10 cellular contexts compared by ENCODE assay signal in genomic region chr11:129277216-129277838, GRCh38.
DNase-seq lines count a peak whose midpoint lies in the region; ATAC-seq, FAIRE-seq and TF ChIP-seq lines count a peak whose summit lies in the region.
"Had no signal": no experiment of that assay in that cellular context is flagged by ENCODE, and none has a peak within 500 bp of the region (broad histone marks: within the 10 kb centered on the region; RNA-seq: fewer than 3 reads in every experiment).

No MANE protein-coding gene starts in this region.

- peak overlapping the region; percentile 88 for H3K4me2 ChIP-seq in hepatocyte

- peaks cover 62% of the 10 kb centered on the region for H3K79me2 ChIP-seq in hepatocyte

- DNase-seq in activated naive CD4-positive, alpha-beta T cell (lab: John Stamatoyannopoulos, UW): no peak
- DNase-seq in SK-N-MC (ENCODE audit: low read depth, low spot score) (no peak), hepatocyte (ENCODE audit: low spot score) (peak; percentile 28), thoracic aorta (ENCODE audit: low spot score) (no peak), GOT3 (lab: John Stamatoyannopoulos, UW) (no peak), DMS114 treated with DMSO at 0.1 percent for 48 hours (lab: John Stamatoyannopoulos, UW; ENCODE audit: unreplicated experiment) (no peak), RCC 7860 (ENCODE audit: low spot score) (no peak)
- DNase-seq: pancreas had no signal

- peaks cover 58% of the 10 kb centered on the region for H4K20me1 ChIP-seq in hepatocyte (ENCODE audit: insufficient read depth, poor library complexity, severe bottlenecking)

- peak overlapping the region; percentile 87 for H3K4me3 ChIP-seq in SK-N-MC
- no peak overlapping the region for H3K4me3 ChIP-seq in hepatocyte
- peak overlapping the region; percentile 71 for H3K4me3 ChIP-seq in thoracic aorta

- H3K9me3 ChIP-seq in SK-N-MC (ENCODE audit: low read depth, low read length): no peaks in the 10 kb centered on the region
- no peaks in the 10 kb centered on the region for H3K9me3 ChIP-seq in hepatocyte (ENCODE audit: low read depth)
- no peaks in the 10 kb centered on the region for H3K9me3 ChIP-seq in thoracic aorta
- H3K9me3 ChIP-seq: pancreas had no signal

- 30% methylated on average over 7 of the region's 7 CpGs for WGBS in hepatocyte (ENCODE audit: low lambda C conversion rate, missing lambda C conversion rate)

- no peak overlapping the region for H3K27ac Mint-ChIP-seq in activated naive CD4-positive, alpha-beta T cell treated with anti-CD3 and anti-CD28 coated beads, Interleukin-2, amount 50 U/mL, for 24 hours

- no peak overlapping the region for H3K9ac ChIP-seq in SK-N-MC (ENCODE audit: insufficient read length)

- H3K9me3 Mint-ChIP-seq in activated naive CD4-positive, alpha-beta T cell treated with anti-CD3 and anti-CD28 coated beads, Interleukin-2, amount 50 U/mL, for 24 hours: no peaks in the 10 kb centered on the region

- TF ChIP-seq CTCF in hepatocyte (IDR thresholded peaks at IDR 0.05; ENCODE audit: poor library complexity) (no peak), thoracic aorta (IDR thresholded peaks at IDR 0.05) (no peak)

- FAIRE-seq in RCC 7860 (lab: Jason Lieb, UNC): no peak
- FAIRE-seq: pancreas had no signal

- H3K4me1 ChIP-seq in hepatocyte (ENCODE audit: insufficient read depth) (peaks cover 35% of the 10 kb centered on the region), thoracic aorta (ENCODE audit: control insufficient read depth in 1 of 2, low read depth in 2 of 2) (peaks cover 5 to 36% of the 10 kb centered on the region in 2 donors)

- H3K27ac ChIP-seq in SK-N-MC: no peak overlapping the region
- no peak overlapping the region for H3K27ac ChIP-seq in hepatocyte
- no peak overlapping the region for H3K27ac ChIP-seq in thoracic aorta
- H3K27ac ChIP-seq: C4-2B had no signal

- peak overlapping the region; percentile 90 for H3K4me3 Mint-ChIP-seq in activated naive CD4-positive, alpha-beta T cell treated with anti-CD3 and anti-CD28 coated beads, Interleukin-2, amount 50 U/mL, for 24 hours

- H2AFZ ChIP-seq in hepatocyte: no peak overlapping the region

- no peaks in the 10 kb centered on the region for H3K36me3 Mint-ChIP-seq in activated naive CD4-positive, alpha-beta T cell treated with anti-CD3 and anti-CD28 coated beads, Interleukin-2, amount 50 U/mL, for 24 hours

- H3K27me3 ChIP-seq in hepatocyte (no peaks in the 10 kb centered on the region), thoracic aorta (replicated peaks; ENCODE audit: insufficient read depth) (no peaks in the 10 kb centered on the region)
- H3K27me3 ChIP-seq: pancreas had no signal

- no peaks in the 10 kb centered on the region for H3K9me2 ChIP-seq in hepatocyte (replicated peaks; ENCODE audit: insufficient read depth)

- H3K36me3 ChIP-seq in SK-N-MC (ENCODE audit: insufficient read depth, low read length) (no peaks in the 10 kb centered on the region), hepatocyte (replicated peaks; ENCODE audit: insufficient read depth, low read depth) (no peaks in the 10 kb centered on the region), thoracic aorta (no peaks in the 10 kb centered on the region)
- H3K36me3 ChIP-seq: pancreas had no signal

- no peak for ATAC-seq in thoracic aorta (ENCODE audit: insufficient number of reproducible peaks, low FRiP score, low read depth)

- H3K4me1 Mint-ChIP-seq in activated naive CD4-positive, alpha-beta T cell treated with anti-CD3 and anti-CD28 coated beads, Interleukin-2, amount 50 U/mL, for 24 hours: peaks cover 26% of the 10 kb centered on the region

- H3K27me3 Mint-ChIP-seq in activated naive CD4-positive, alpha-beta T cell treated with anti-CD3 and anti-CD28 coated beads, Interleukin-2, amount 50 U/mL, for 24 hours: peaks cover 18% of the 10 kb centered on the region
